Comparison of ENCODE assay signal across 13 cellular contexts in the genomic region with DNA sequence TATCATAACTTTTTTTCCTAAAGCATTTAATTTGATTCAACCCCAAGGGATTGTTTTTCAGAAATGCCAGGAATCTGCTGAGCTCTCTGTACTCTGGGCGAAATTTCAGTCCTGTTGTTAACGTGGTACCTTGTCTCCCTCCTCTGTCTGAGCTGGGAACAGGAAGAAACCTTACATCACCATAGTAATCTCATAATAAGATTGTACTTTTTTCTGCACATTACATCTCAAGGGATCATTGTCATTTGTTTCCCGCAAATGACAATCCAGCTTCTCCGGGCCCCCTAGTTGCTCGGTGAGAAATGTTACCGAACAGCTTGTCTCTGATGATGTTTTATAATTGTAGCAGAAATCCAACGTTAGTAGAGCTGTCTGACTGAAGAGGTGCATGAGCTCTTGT.
DNase-seq lines count a peak whose midpoint lies in the region; ATAC-seq, FAIRE-seq and TF ChIP-seq lines count a peak whose summit lies in the region.
"Had no signal": no experiment of that assay in that cellular context is flagged by ENCODE, and none has a peak within 500 bp of the region (broad histone marks: within the 10 kb centered on the region; RNA-seq: fewer than 3 reads in every experiment).

No MANE protein-coding gene starts in this region.

- no peaks in the 10 kb centered on the region for H3K36me3 ChIP-seq in GM23338 (ENCODE audit: insufficient read depth)
- H3K36me3 ChIP-seq in hepatocyte (replicated peaks; ENCODE audit: insufficient read depth, low read depth): no peaks in the 10 kb centered on the region
- H3K36me3 ChIP-seq in effector memory CD4-positive, alpha-beta T cell (ENCODE audit: control insufficient read depth, insufficient read depth, low read length): no peaks in the 10 kb centered on the region

- TF ChIP-seq CTCF in GM23338 (conservative IDR thresholded peaks at IDR 0.05; ENCODE audit: low read depth in 2 of 2) (peak; percentile 60 to 61), hepatocyte (IDR thresholded peaks at IDR 0.05; ENCODE audit: poor library complexity) (peak; percentile 61), progenitor cell of endocrine pancreas (IDR thresholded peaks at IDR 0.05; ENCODE audit: unreplicated experiment) (peak; percentile 74)

- H3K27me3 ChIP-seq in GM23338 (ENCODE audit: insufficient read depth) (no peaks in the 10 kb centered on the region), hepatocyte (no peaks in the 10 kb centered on the region)
- no peaks in the 10 kb centered on the region for H3K27me3 ChIP-seq in effector memory CD4-positive, alpha-beta T cell (replicated peaks; ENCODE audit: control insufficient read depth, insufficient read depth, low read length, poor library complexity, severe bottlenecking)

- H3K4me1 Mint-ChIP-seq in GM23338: 0 out of 3 replicates have a peak, but pooled peaks cover 3% of the 10 kb centered on the region
- no peaks in the 10 kb centered on the region for H3K4me1 Mint-ChIP-seq in progenitor cell of endocrine pancreas (ENCODE audit: low read depth)
- H3K4me1 Mint-ChIP-seq: T-helper 17 cell had no signal

- no peaks in the 10 kb centered on the region for H3K79me2 ChIP-seq in GM23338 (replicated peaks; ENCODE audit: insufficient read depth)
- H3K79me2 ChIP-seq in hepatocyte: no peaks in the 10 kb centered on the region

- H3K27ac Mint-ChIP-seq in GM23338 (no peak overlapping the region), progenitor cell of endocrine pancreas (no peak overlapping the region)
- H3K27ac Mint-ChIP-seq: natural killer cell treated with Interleukin-12 subunit alpha and Interleukin-12 subunit beta and Interleukin-15 and Interleukin-18, amount 100 ng/mL, for 72 hours; T-helper 17 cell had no signal

- 0 out of 2 replicates have a peak, but pooled peaks cover 8% of the 10 kb centered on the region for H3K9me2 ChIP-seq in GM23338 (ENCODE audit: insufficient read depth)
- no peaks in the 10 kb centered on the region for H3K9me2 ChIP-seq in hepatocyte (replicated peaks; ENCODE audit: insufficient read depth)

- H3K27ac ChIP-seq in GM23338 (ENCODE audit: low read depth): no peak overlapping the region
- H3K27ac ChIP-seq in hepatocyte: no peak overlapping the region
- H3K27ac ChIP-seq in effector memory CD4-positive, alpha-beta T cell (ENCODE audit: insufficient read depth, low read length, poor library complexity, severe bottlenecking): no peak overlapping the region

- WGBS in hepatocyte (ENCODE audit: low lambda C conversion rate, missing lambda C conversion rate): 67% methylated on average over 7 of the region's 7 CpGs

- no peak overlapping the region for H3K4me3 ChIP-seq in GM23338
- no peak overlapping the region for H3K4me3 ChIP-seq in hepatocyte
- H3K4me3 ChIP-seq in effector memory CD4-positive, alpha-beta T cell (ENCODE audit: insufficient read depth, low read depth, low read length, poor library complexity, severe bottlenecking): no peak overlapping the region

- H3K4me1 ChIP-seq in GM23338 (ENCODE audit: insufficient read depth) (no peaks in the 10 kb centered on the region), hepatocyte (ENCODE audit: insufficient read depth) (no peaks in the 10 kb centered on the region)
- H3K4me1 ChIP-seq in effector memory CD4-positive, alpha-beta T cell (ENCODE audit: control insufficient read depth, insufficient read depth, low read length, poor library complexity, severe bottlenecking): no peaks in the 10 kb centered on the region
- H3K4me1 ChIP-seq: Caco-2 had no signal

- H4K20me1 ChIP-seq in GM23338 (replicated peaks; ENCODE audit: insufficient read depth) (no peaks in the 10 kb centered on the region; the same call in 1 of the 2 replicates), hepatocyte (ENCODE audit: insufficient read depth, poor library complexity, severe bottlenecking) (no peaks in the 10 kb centered on the region)

- no peaks in the 10 kb centered on the region for H3K9me3 ChIP-seq in hepatocyte (ENCODE audit: low read depth)
- H3K9me3 ChIP-seq in effector memory CD4-positive, alpha-beta T cell (ENCODE audit: control insufficient read depth, low read length): no peaks in the 10 kb centered on the region
- H3K9me3 ChIP-seq: Caco-2 had no signal

- no peaks in the 10 kb centered on the region for H3F3A ChIP-seq in GM23338 (replicated peaks; ENCODE audit: low read depth)

- peak; percentile 67 for ATAC-seq in GM23338
- ATAC-seq: natural killer cell treated with Interleukin-12 subunit alpha and Interleukin-12 subunit beta and Interleukin-15 and Interleukin-18, amount 100 ng/mL, for 72 hours; stimulated activated naive CD8-positive, alpha-beta T cell treated with anti-CD3 and anti-CD28 coated beads, Interleukin-15, Interleukin-2, amounts not matched to agents 100 U/mL and 50 U/mL, for 24 hours; T-helper 17 cell had no signal

- no peaks in the 10 kb centered on the region for H3K36me3 Mint-ChIP-seq in GM23338 (ENCODE audit: low read depth)
- no peaks in the 10 kb centered on the region for H3K36me3 Mint-ChIP-seq in progenitor cell of endocrine pancreas (ENCODE audit: insufficient read depth)
- H3K36me3 Mint-ChIP-seq: natural killer cell treated with Interleukin-12 subunit alpha and Interleukin-12 subunit beta and Interleukin-15 and Interleukin-18, amount 100 ng/mL, for 72 hours had no signal

- H3K9me3 Mint-ChIP-seq in GM23338: no peaks in the 10 kb centered on the region
- no peaks in the 10 kb centered on the region for H3K9me3 Mint-ChIP-seq in progenitor cell of endocrine pancreas (ENCODE audit: low read depth)

- H3K4me3 Mint-ChIP-seq in GM23338 (no peak overlapping the region), progenitor cell of endocrine pancreas (ENCODE audit: low read depth) (no peak overlapping the region)
- H3K4me3 Mint-ChIP-seq: natural killer cell treated with Interleukin-12 subunit alpha and Interleukin-12 subunit beta and Interleukin-15 and Interleukin-18, amount 100 ng/mL, for 72 hours; T-helper 17 cell had no signal

- H3K4me2 ChIP-seq in GM23338 (no peak overlapping the region), hepatocyte (no peak overlapping the region)

- H2AFZ ChIP-seq in GM23338 (no peak overlapping the region), hepatocyte (no peak overlapping the region)

- H3K27me3 Mint-ChIP-seq in GM23338 (ENCODE audit: insufficient read depth, low read depth, poor library complexity) (no peaks in the 10 kb centered on the region), progenitor cell of endocrine pancreas (peaks cover 8% of the 10 kb centered on the region)

- DNase-seq in GM23338 (ENCODE audit: low spot score) (peak; percentile 44), RCC 7860 (ENCODE audit: low spot score) (peak; percentile 9), hepatocyte (ENCODE audit: low spot score) (peak; percentile 60), progenitor cell of endocrine pancreas (ENCODE audit: low spot score, unreplicated experiment) (no peak), NCI-H1105 (lab: John Stamatoyannopoulos, UW) (no peak), middle frontal gyrus (ENCODE audit: extremely low spot score, low spot score) (no peak)
- DNase-seq in effector memory CD4-positive, alpha-beta T cell: no peak
- DNase-seq in activated CD4-positive, alpha-beta T cell treated with anti-CD3 and anti-CD28 coated beads, Interleukin-2, amount 50 U/mL, for 1 hour: no peak
- DNase-seq: stimulated activated CD4-positive, alpha-beta T cell treated with anti-CD3 and anti-CD28 coated beads, Interleukin-1b, Interleukin-23, amount 100 ng/mL, for 48 hours; stimulated activated naive CD8-positive, alpha-beta T cell treated with anti-CD3 and anti-CD28 coated beads, Interleukin-15, Interleukin-2, amounts not matched to agents 100 U/mL and 50 U/mL, for 24 hours; T-helper 17 cell had no signal

- FAIRE-seq in RCC 7860 (lab: Jason Lieb, UNC): no peak

TF ChIP-seq in GM23338, 12 proteins besides CTCF, POLR2A, EP300 and RAD21 (continues in another document):
- TF ChIP-seq JUNB (IDR thresholded peaks at IDR 0.05; ENCODE audit: unreplicated experiment) (no peak), POLR2AphosphoS5 (IDR thresholded peaks at IDR 0.05; ENCODE audit: low read depth) (no peak), STAT1 (IDR thresholded peaks at IDR 0.05; ENCODE audit: unreplicated experiment) (no peak), ETS1 (IDR thresholded peaks at IDR 0.05) (no peak), REST (IDR thresholded peaks at IDR 0.05; ENCODE audit: unreplicated experiment) (no peak), NANOG (IDR thresholded peaks at IDR 0.05; ENCODE audit: borderline replicate concordance) (no peak), EZH2phosphoT487 (IDR thresholded peaks at IDR 0.05; ENCODE audit: unreplicated experiment) (no peak), ZNF331 (CRISPR knock-in tag; IDR thresholded peaks at IDR 0.05; ENCODE audit: low read depth) (no peak)

Comparison
In these comparisons a context has a peak if more than half of its experiments do, and no peak if none do; other contexts are left out.
1. DNase-seq: peak in GM23338 (single experiment), RCC 7860 (single experiment) and hepatocyte (single experiment); none in progenitor cell of endocrine pancreas (single experiment), NCI-H1105 (single experiment), effector memory CD4-positive, alpha-beta T cell (0 of 3), middle frontal gyrus (single experiment) and activated CD4-positive, alpha-beta T cell treated with anti-CD3 and anti-CD28 coated beads, Interleukin-2, amount 50 U/mL, for 1 hour (single experiment).
2. Peak in every context shown above with its lines, with median percentiles within 50 percentile points of each other: CTCF ChIP-seq.